In genomic region chr22:16146916-16147315, GRCh38 we compare ENCODE assay signal across 8 cellular contexts.
DNase-seq lines count a peak whose midpoint lies in the region; ATAC-seq and TF ChIP-seq lines count a peak whose summit lies in the region.
"Not testable (repeated sequence)": the region's sequence is repeated elsewhere in the genome, so short reads cannot be mapped to it uniquely, and the experiment has no call there.

No MANE protein-coding gene starts in this region.

- H3K9me3 ChIP-seq in HCT116 (ENCODE audit: control insufficient read depth in 1 of 2, insufficient read depth in 1 of 2, low read depth in 1 of 2, low read length in 2 of 2); OCI-LY1 (ENCODE audit: low read length); right cardiac atrium (ENCODE audit: control insufficient read depth, low read length): not testable (repeated sequence)

- RAD21 ChIA-PET in HCT116 (lab: Charles Lee; ENCODE audit: low non-redundant PET in 1 of 2, low total read pairs in 2 of 2, uncharacterized antibody in 2 of 2, unreplicated experiment in 2 of 2): not testable (repeated sequence)

- CTCF ChIA-PET in HCT116 (lab: Charles Lee): not testable (repeated sequence)

- WGBS in right cardiac atrium: 41% methylated on average over 2 of the region's 2 CpGs

- not testable (repeated sequence) for H3K4me2 ChIP-seq in HCT116 (ENCODE audit: low read length); OCI-LY1 (ENCODE audit: low read length)

- not testable (repeated sequence) for H3K4me1 ChIP-seq in HCT116 (ENCODE audit: control insufficient read depth in 1 of 2, insufficient read depth in 2 of 2, low read length in 2 of 2); right cardiac atrium (ENCODE audit: control insufficient read depth, insufficient read depth, low read length)
- peaks cover 18% of the 10 kb centered on the region for H3K4me1 ChIP-seq in OCI-LY1 (ENCODE audit: insufficient read depth, low read length, severe bottlenecking)

- not testable (repeated sequence) for H3K9ac ChIP-seq in HCT116 (ENCODE audit: low read length); OCI-LY1 (ENCODE audit: low read length)

- not testable (repeated sequence) for H3K4me3 ChIP-seq in HCT116 (replicated peaks in 1 of 2; ENCODE audit: low read depth in 1 of 2, low read length in 2 of 2); OCI-LY1 (ENCODE audit: low read depth, low read length, poor library complexity, severe bottlenecking); cardiac fibroblast (replicated peaks in 1 of 2; ENCODE audit: low read depth in 2 of 2, low read length in 2 of 2); right cardiac atrium (ENCODE audit: low read length)

- peak; percentile 14; the same call in 1 of the 2 replicates for TF ChIP-seq RAD21 in HCT116 (IDR thresholded peaks at IDR 0.05; ENCODE audit: low read depth)

- POLR2A ChIA-PET in HCT116 (lab: Charles Lee): not testable (repeated sequence)

- peak in 2 of 3 experiments; percentile 37 to 49; a peak in 4 of 6 replicates for TF ChIP-seq CTCF in HCT116 (IDR thresholded peaks at IDR 0.05 in 2 of 3, conservative IDR thresholded peaks at IDR 0.05 in 1 of 3; ENCODE audit: borderline replicate concordance in 1 of 3, insufficient read depth in 1 of 3, low read depth in 2 of 3, low read length in 2 of 3)
- peak; percentile 43 for TF ChIP-seq CTCF in OCI-LY1 (IDR thresholded peaks at IDR 0.05; ENCODE audit: low read length)
- TF ChIP-seq CTCF in cardiac fibroblast (IDR thresholded peaks at IDR 0.05; ENCODE audit: low read depth, low read length): peak; percentile 18

- H3K27me3 ChIP-seq in HCT116 (ENCODE audit: insufficient read depth, low read length); OCI-LY1 (ENCODE audit: insufficient read depth, low read length); right cardiac atrium (ENCODE audit: control insufficient read depth, insufficient read depth): not testable (repeated sequence)

- H4K20me1 ChIP-seq in HCT116 (ENCODE audit: insufficient read depth); OCI-LY1 (ENCODE audit: insufficient read depth, low read length): not testable (repeated sequence)

- not testable (repeated sequence) for H3K36me3 ChIP-seq in HCT116 (ENCODE audit: control insufficient read depth in 1 of 2, insufficient read depth in 2 of 2, low read length in 2 of 2); OCI-LY1 (ENCODE audit: insufficient read depth, low read length)

- DNase-seq in CD1c-positive myeloid dendritic cell (ENCODE audit: extremely low spot score) (peak; percentile 1), NAMALWA (ENCODE audit: low spot score) (peak; percentile 5), T1000 (lab: John Stamatoyannopoulos, UW) (peak; percentile 5), cardiac fibroblast (ENCODE audit: low read depth in 2 of 2) (peak in 1 of 2 donors; percentile 3), right cardiac atrium (peak in 2 of 3 donors; percentile 13 to 46)
- not testable (repeated sequence) for DNase-seq in HCT116 (ENCODE audit: low read depth, low spot score)
- DNase-seq in stimulated activated CD4-positive, alpha-beta T cell treated with anti-CD3 and anti-CD28 coated beads, Interleukin-15, amount 100 ng/mL, for 24 hours: peak; percentile 15

- H3K9me2 ChIP-seq in HCT116 (ENCODE audit: insufficient read depth); OCI-LY1 (ENCODE audit: low read depth, low read length): not testable (repeated sequence)

- not testable (repeated sequence) for H3F3A ChIP-seq in OCI-LY1 (ENCODE audit: insufficient read depth, low read length)

- not testable (repeated sequence) for TF ChIP-seq POLR2A in HCT116 (IDR thresholded peaks at IDR 0.05; ENCODE audit: borderline replicate concordance, extremely low read depth, insufficient read depth, insufficient read length)

- not testable (repeated sequence) for H3K79me2 ChIP-seq in HCT116 (ENCODE audit: insufficient read depth, low read length); OCI-LY1 (ENCODE audit: insufficient read depth, low read length)

- intact Hi-C loops in HCT116 (cut with micrococcal nuclease); right cardiac atrium (cut with DNase I): not testable (repeated sequence)

- not testable (repeated sequence) for H3K27ac ChIP-seq in HCT116 (ENCODE audit: low read depth, low read length); right cardiac atrium (ENCODE audit: low read length)
- peak overlapping the region; percentile 88 for H3K27ac ChIP-seq in OCI-LY1 (ENCODE audit: low read depth, low read length, poor library complexity, severe bottlenecking)

- not testable (repeated sequence) for ATAC-seq in HCT116, right cardiac atrium

- BruUV-seq in HCT116 (replicated peaks; lab: Mats Ljungman, UMichigan): not testable (repeated sequence)

- H2AFZ ChIP-seq in HCT116 (ENCODE audit: low read depth, low read length, poor library complexity, severe bottlenecking); OCI-LY1 (ENCODE audit: low read length): not testable (repeated sequence)
